ENCODE assay signal across 33 cellular contexts in genomic region chr13:94163535-94163934, GRCh38.
"Had no signal": no experiment of that assay in that cellular context is flagged by ENCODE, and none has a peak within 500 bp of the region (broad histone marks: within the 10 kb centered on the region; RNA-seq: fewer than 3 reads in every experiment).

No MANE protein-coding gene starts in this region.

- H3K36me3 ChIP-seq: MG63 had no signal

- H3K27me3 ChIP-seq: MG63 had no signal

- H3K27ac ChIP-seq: KMS-11 had no signal

- DNase-seq: Karpas-422, Kasumi-1, MG63, MM.1S, MV-4-11, NCI-H1048, NCI-H1092, NCI-H1092 treated with DMSO at 0.1 percent for 48 hours, NCI-H1105, NCI-H1105 treated with DMSO at 0.1 percent for 48 hours, NCI-H1417 treated with DMSO at 0.1 percent for 48 hours, NCI-H1436, NCI-H1436 treated with DMSO at 0.1 percent for 48 hours, NCI-H146, NCI-H1694, NCI-H1694 treated with DMSO at 0.1 percent for 48 hours, NCI-H187, NCI-H187 treated with DMSO at 0.1 percent for 48 hours, NCI-H1930, NCI-H2029, NCI-H2029 treated with DMSO at 0.1 percent for 48 hours, NCI-H2081, NCI-H2081 treated with DMSO at 0.1 percent for 48 hours, NCI-H2107, NCI-H2171, NCI-H2171 treated with DMSO at 0.1 percent for 48 hours, NCI-H2227 treated with DMSO at 0.1 percent for 48 hours, NCI-H226, NCI-H345, NCI-H446, NCI-H446 treated with DMSO at 0.1 percent for 48 hours, NCI-H510A had no signal

- H3K4me3 ChIP-seq: MG63 had no signal

- H3K9me3 ChIP-seq: MG63 had no signal
